Comparison of ENCODE assay signal across 9 cellular contexts in the genomic region with DNA sequence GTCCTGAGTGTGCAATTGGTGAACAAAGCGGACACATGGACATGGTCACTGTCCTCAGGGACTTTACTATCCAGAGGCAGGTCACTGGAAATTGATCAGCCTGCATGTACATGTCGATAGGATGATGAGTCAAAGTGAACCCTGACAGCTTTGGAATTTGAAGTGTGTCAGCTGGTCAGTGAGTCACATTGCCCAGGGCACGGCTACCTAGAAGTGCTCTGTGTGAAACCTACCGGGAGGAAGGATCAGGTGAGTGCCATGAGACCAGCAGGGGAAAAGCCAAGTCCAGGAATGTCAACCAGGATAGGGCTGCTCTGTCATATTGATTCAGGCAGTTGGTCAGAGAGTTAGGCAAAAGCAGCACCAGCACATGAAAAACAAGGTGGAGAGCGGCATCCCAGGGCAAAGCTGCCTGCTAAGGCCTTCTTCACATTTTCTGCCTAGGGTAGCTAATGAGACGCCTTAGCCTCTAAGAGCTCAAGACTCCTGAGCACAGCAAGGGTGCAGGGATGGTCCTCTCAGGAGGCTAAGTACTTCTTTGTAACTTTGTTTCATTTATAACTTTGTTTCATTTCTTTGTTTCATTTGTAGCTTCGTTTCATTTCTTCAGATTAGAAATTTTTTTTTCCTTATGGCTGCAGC. TPM values are rescaled to one million over a fixed set of nuclear protein-coding genes. Genes with fewer than 3 reads are reported as not detected.
DNase-seq lines count a peak whose midpoint lies in the region; TF ChIP-seq lines count a peak whose summit lies in the region.
"Had no signal": no experiment of that assay in that cellular context is flagged by ENCODE, and none has a peak within 500 bp of the region (broad histone marks: within the 10 kb centered on the region; RNA-seq: fewer than 3 reads in every experiment).

No MANE protein-coding gene starts in this region.

- H3K27me3 ChIP-seq in GM06990 (replicated peaks; ENCODE audit: control insufficient read depth, insufficient read depth, low read length), result no peaks in the 10 kb centered on the region
- H3K27me3 ChIP-seq in brain microvascular endothelial cell (replicated peaks), result no peaks in the 10 kb centered on the region
- H3K27me3 ChIP-seq in neuronal stem cell (ENCODE audit: control insufficient read depth in 3 of 3, insufficient read depth in 3 of 3, low read depth in 1 of 3, low read length in 3 of 3), result no peaks in the 10 kb centered on the region

- TF ChIP-seq CTCF in GM06990 (IDR thresholded peaks at IDR 0.05; ENCODE audit: insufficient read depth, low read length, poor library complexity, severe bottlenecking) (no peak), brain microvascular endothelial cell (IDR thresholded peaks at IDR 0.05; ENCODE audit: low read depth, low read length, missing control alignments) (no peak), nephron progenitor cell (IDR thresholded peaks at IDR 0.05) (no peak)

- no peak overlapping the region for H3K18ac ChIP-seq in neuronal stem cell (ENCODE audit: low read length)

- peaks cover 23% of the 10 kb centered on the region for H3K4me1 Mint-ChIP-seq in nephron progenitor cell

- H3K9me3 Mint-ChIP-seq in nephron progenitor cell, result peaks cover 10% of the 10 kb centered on the region

- H3K4me1 ChIP-seq in neuronal stem cell (ENCODE audit: control insufficient read depth in 2 of 2, insufficient read depth in 1 of 2, low read depth in 1 of 2, low read length in 2 of 2), result peaks cover 0 to under 1% of the 10 kb centered on the region in 2 donors

- H4K91ac ChIP-seq in neuronal stem cell (ENCODE audit: low read depth, low read length, poor library complexity), result no peak overlapping the region

- no peak overlapping the region for H2BK5ac ChIP-seq in neuronal stem cell (ENCODE audit: low read length)

- WGBS in neuronal stem cell (ENCODE audit: extremely low coverage in 2 of 2, insufficient read length in 2 of 2, insufficient replicate concordance in 1 of 2), 2 donors, result no CpG with 5 or more reads among the region's 7 CpGs

- H3K9ac ChIP-seq in neuronal stem cell (ENCODE audit: low read depth, low read length, poor library complexity), result no peak overlapping the region

- no peak overlapping the region for H2BK120ac ChIP-seq in neuronal stem cell (ENCODE audit: low read depth, low read length)

- H3K27ac Mint-ChIP-seq in nephron progenitor cell, result no peak overlapping the region

- H3K14ac ChIP-seq in neuronal stem cell (ENCODE audit: low read length), result no peak overlapping the region

- H4K8ac ChIP-seq in neuronal stem cell (ENCODE audit: low read depth, low read length), result no peak overlapping the region

- H3K27me3 Mint-ChIP-seq in nephron progenitor cell (ENCODE audit: low read depth, poor library complexity), result peaks cover 11% of the 10 kb centered on the region

- H2AK5ac ChIP-seq in neuronal stem cell (ENCODE audit: low read depth, low read length), result peak overlapping the region; percentile 12

- H3K79me1 ChIP-seq in neuronal stem cell (ENCODE audit: low read depth, low read length), result no peaks in the 10 kb centered on the region

- DNase-seq in GM06990 (ENCODE audit: extremely low read depth, insufficient read length), result no peak
- DNase-seq in HT-29 (ENCODE audit: low spot score), result peak; percentile 29
- DNase-seq in brain microvascular endothelial cell, result peak; percentile 38
- no peak for DNase-seq in neuronal stem cell (ENCODE audit: low spot score)
- DNase-seq in nephron progenitor cell, result no peak
- no peak for DNase-seq in NCI-H1436 treated with DMSO at 0.1 percent for 48 hours (lab: John Stamatoyannopoulos, UW)
- DNase-seq in effector CD8-positive, alpha-beta T cell (lab: John Stamatoyannopoulos, UW), result no peak
- DNase-seq: left cardiac atrium, SHP77 treated with DMSO at 0.1 percent for 48 hours had no signal

- no peak overlapping the region for H3K4me3 Mint-ChIP-seq in nephron progenitor cell

- H3K23ac ChIP-seq in neuronal stem cell (ENCODE audit: low read depth, low read length, poor library complexity), result no peak overlapping the region

- H2BK12ac ChIP-seq in neuronal stem cell (ENCODE audit: low read length), result no peak overlapping the region

- no peak overlapping the region for H2AFZ ChIP-seq in neuronal stem cell (ENCODE audit: low read length)

- in situ Hi-C loops in brain microvascular endothelial cell (cut with HindIII; ENCODE audit: low pct_ligation_motif_present, low sequenced_read_pairs), result no loop called here

- no peak overlapping the region for H2BK15ac ChIP-seq in neuronal stem cell (ENCODE audit: low read length)

- H3K4me3 ChIP-seq in GM06990 (replicated peaks; ENCODE audit: low read depth, low read length), result peak overlapping the region; percentile 1; the same call in 1 of the 2 replicates
- no peak overlapping the region for H3K4me3 ChIP-seq in brain microvascular endothelial cell (ENCODE audit: low read depth, low read length)
- H3K4me3 ChIP-seq in neuronal stem cell (ENCODE audit: low read length in 2 of 2), result no peak overlapping the region

- H3K4ac ChIP-seq in neuronal stem cell (ENCODE audit: low read length), result no peak overlapping the region

- H3K36me3 ChIP-seq in GM06990 (ENCODE audit: control insufficient read depth, insufficient read depth, low read length), result no peaks in the 10 kb centered on the region
- no peaks in the 10 kb centered on the region for H3K36me3 ChIP-seq in brain microvascular endothelial cell (replicated peaks)
- H3K36me3 ChIP-seq in neuronal stem cell (replicated peaks in 1 of 2; ENCODE audit: control insufficient read depth in 2 of 2, insufficient read depth in 2 of 2, low read length in 2 of 2), result no peaks in the 10 kb centered on the region

- H3K36me3 Mint-ChIP-seq in nephron progenitor cell (ENCODE audit: low read depth), result no peaks in the 10 kb centered on the region

- peaks cover 0 to 5% of the 10 kb centered on the region in 2 donors for H3K9me3 ChIP-seq in neuronal stem cell (replicated peaks in 1 of 2; ENCODE audit: control insufficient read depth in 2 of 2, insufficient read depth in 1 of 2, low read depth in 1 of 2, low read length in 2 of 2)

- no peak overlapping the region for H3K4me2 ChIP-seq in neuronal stem cell (ENCODE audit: insufficient read depth, low read length, poor library complexity, severe bottlenecking)

- H3K27ac ChIP-seq in brain microvascular endothelial cell, result no peak overlapping the region
- H3K27ac ChIP-seq in neuronal stem cell (replicated peaks; ENCODE audit: low read length), result no peak overlapping the region

RNA-seq across cellular contexts. Expression of gene PDCD4, which starts 19.4 kb away (rescaled TPM):
- 12.5 and 18.5 TPM in 2 replicates for total RNA-seq in HT-29 (2014; rRNA removed; shearing (Covaris generic))
- 86.5 TPM for polyA plus RNA-seq in neuronal stem cell (2013, experiment 1 of 2)
- 87.2 TPM for polyA plus RNA-seq in neuronal stem cell (2013, experiment 2 of 2)

Comparison
In these comparisons a context has a peak if more than half of its experiments do, and no peak if none do; other contexts are left out.
1. DNase-seq: peak in HT-29 (single experiment) and brain microvascular endothelial cell (single experiment); none in GM06990 (single experiment), neuronal stem cell (single experiment), nephron progenitor cell (single experiment), NCI-H1436 treated with DMSO at 0.1 percent for 48 hours (single experiment) and effector CD8-positive, alpha-beta T cell (single experiment).